ENCODE assay signal across 22 cellular contexts in genomic region chr4:3599951-3600350, GRCh38.
DNase-seq lines count a peak whose midpoint lies in the region; ATAC-seq and TF ChIP-seq lines count a peak whose summit lies in the region.
"Had no signal": no experiment of that assay in that cellular context is flagged by ENCODE, and none has a peak within 500 bp of the region (broad histone marks: within the 10 kb centered on the region; RNA-seq: fewer than 3 reads in every experiment).

No MANE protein-coding gene starts in this region.

- intact Hi-C loops in sigmoid colon (cut with DNase I): no loop called here

- no peak overlapping the region for H2AFZ ChIP-seq in osteoblast (ENCODE audit: low read length)
- H2AFZ ChIP-seq: GM23248 had no signal

- no peaks in the 10 kb centered on the region for H3K9me3 ChIP-seq in endodermal cell (ENCODE audit: control insufficient read depth, low read length)
- H3K9me3 ChIP-seq in osteoblast (ENCODE audit: low read depth, low read length): no peaks in the 10 kb centered on the region
- H3K9me3 ChIP-seq in sigmoid colon: no peaks in the 10 kb centered on the region
- H3K9me3 ChIP-seq: A549, BE2C had no signal

- no peak overlapping the region for H3K4me2 ChIP-seq in osteoblast (ENCODE audit: insufficient read depth, low read length)
- H3K4me2 ChIP-seq: A549; BLaER1 treated with 17β-estradiol and CSF1 and Interleukin-3, amounts not matched to agents 10 nM and 100 nM had no signal

- H3K4me1 ChIP-seq in endodermal cell (ENCODE audit: control insufficient read depth, insufficient read depth, low read length) (no peaks in the 10 kb centered on the region), osteoblast (ENCODE audit: insufficient read depth, low read length) (no peaks in the 10 kb centered on the region), sigmoid colon (no peaks in the 10 kb centered on the region)
- H3K4me1 ChIP-seq: A549; BE2C; BLaER1 treated with 17β-estradiol and CSF1 and Interleukin-3, amounts not matched to agents 10 nM and 100 nM had no signal

- no peak overlapping the region for H3K27ac ChIP-seq in endodermal cell (ENCODE audit: low read depth, low read length)
- H3K27ac ChIP-seq in osteoblast (ENCODE audit: low read depth, low read length): no peak overlapping the region
- H3K27ac ChIP-seq in sigmoid colon: no peak overlapping the region
- H3K27ac ChIP-seq: A549; BLaER1 treated with 17β-estradiol and CSF1 and Interleukin-3, amounts not matched to agents 10 nM and 100 nM; GM23248 had no signal

- TF ChIP-seq EP300 in sigmoid colon (IDR thresholded peaks at IDR 0.05): no peak

- no peak for ATAC-seq in HG03039 (IDR thresholded peaks at IDR 0.05; ENCODE audit: unreplicated experiment)
- ATAC-seq: A549, HCT116 had no signal

- H3K27me3 ChIP-seq in endodermal cell (ENCODE audit: control insufficient read depth, insufficient read depth, low read length, poor library complexity, severe bottlenecking): no peaks in the 10 kb centered on the region
- H3K27me3 ChIP-seq in osteoblast (ENCODE audit: insufficient read depth, low read length): no peaks in the 10 kb centered on the region
- H3K27me3 ChIP-seq in sigmoid colon: peaks cover 0 to 4% (median 3%) of the 10 kb centered on the region in 3 donors
- H3K27me3 ChIP-seq: BE2C; BLaER1 treated with 17β-estradiol and CSF1 and Interleukin-3, amounts not matched to agents 10 nM and 100 nM had no signal

- peaks cover 3% of the 10 kb centered on the region for H3K27me3 Mint-ChIP-seq in endodermal cell (ENCODE audit: insufficient read depth)

- H3K4me3 Mint-ChIP-seq in endodermal cell: no peak overlapping the region
- H3K4me3 Mint-ChIP-seq: CD14-positive monocyte; CD4-positive, alpha-beta T cell; H9 had no signal

- H3K4me3 ChIP-seq in endodermal cell (ENCODE audit: low read length) (no peak overlapping the region), osteoblast (ENCODE audit: insufficient read depth, low read length) (no peak overlapping the region), sigmoid colon (no peak overlapping the region)
- H3K4me3 ChIP-seq: A549; BLaER1 treated with 17β-estradiol and CSF1 and Interleukin-3, amounts not matched to agents 10 nM and 100 nM; GM23248 had no signal

- H3K36me3 ChIP-seq in endodermal cell (ENCODE audit: control insufficient read depth, insufficient read depth, low read length) (no peaks in the 10 kb centered on the region), osteoblast (ENCODE audit: insufficient read depth, low read length) (no peaks in the 10 kb centered on the region), sigmoid colon (no peaks in the 10 kb centered on the region)
- H3K36me3 ChIP-seq: BE2C; BLaER1 treated with 17β-estradiol and CSF1 and Interleukin-3, amounts not matched to agents 10 nM and 100 nM had no signal

- peak; percentile 82 for DNase-seq in ELF-1 (ENCODE audit: low read depth, low spot score)
- DNase-seq in endodermal cell: peak; percentile 48
- DNase-seq in mesenteric fat pad (ENCODE audit: low spot score): peak; percentile 72
- DNase-seq in osteoblast (ENCODE audit: insufficient read length, low spot score, missing footprints): peak; percentile 41
- no peak for DNase-seq in NCI-H526 (lab: John Stamatoyannopoulos, UW)
- DNase-seq in sigmoid colon: no peak
- DNase-seq: 8988T; ACHN; AML-193; BE2C; Calu3; CD4-positive, alpha-beta T cell; COR-L47; DMS53; DMS79 treated with DMSO at 0.1 percent for 48 hours; GM23248; H9 had no signal

- 74 to 79% methylated on average over 6 to 9 of the region's 9 CpGs for WGBS in endodermal cell (ENCODE audit: insufficient coverage in 1 of 2, insufficient read length in 1 of 2), 2 experiments
- 48 to 58% methylated on average over 9 of the region's 9 CpGs for WGBS in sigmoid colon, 2 donors

- H3K36me3 Mint-ChIP-seq in endodermal cell (ENCODE audit: low read depth): no peaks in the 10 kb centered on the region
- H3K36me3 Mint-ChIP-seq: CD14-positive monocyte had no signal

- no peaks in the 10 kb centered on the region for H3K4me1 Mint-ChIP-seq in endodermal cell
- H3K4me1 Mint-ChIP-seq: CD14-positive monocyte, H9 had no signal

- TF ChIP-seq CTCF in endodermal cell (conservative IDR thresholded peaks at IDR 0.05) (no peak), osteoblast (IDR thresholded peaks at IDR 0.05; ENCODE audit: extremely low read depth, low read depth, low read length) (no peak), sigmoid colon (IDR thresholded peaks at IDR 0.05) (no peak)

- H3K9ac ChIP-seq in endodermal cell (ENCODE audit: extremely low read depth, low read length, poor library complexity, severe bottlenecking): no peak overlapping the region
- H3K9ac ChIP-seq: BLaER1 treated with 17β-estradiol and CSF1 and Interleukin-3, amounts not matched to agents 10 nM and 100 nM; GM23248 had no signal

- TF ChIP-seq POLR2A in sigmoid colon (IDR thresholded peaks at IDR 0.05): no peak

- H3K79me2 ChIP-seq in osteoblast (ENCODE audit: insufficient read depth, low read length): no peaks in the 10 kb centered on the region

- peaks cover 7% of the 10 kb centered on the region for H3K9me3 Mint-ChIP-seq in endodermal cell
- H3K9me3 Mint-ChIP-seq: CD4-positive, alpha-beta T cell had no signal

- no peak overlapping the region for H3K27ac Mint-ChIP-seq in endodermal cell
- H3K27ac Mint-ChIP-seq: CD14-positive monocyte; CD4-positive, alpha-beta T cell had no signal

- no peaks in the 10 kb centered on the region for H4K20me1 ChIP-seq in osteoblast (ENCODE audit: insufficient read depth, low read length)
- H4K20me1 ChIP-seq: BLaER1 treated with 17β-estradiol and CSF1 and Interleukin-3, amounts not matched to agents 10 nM and 100 nM had no signal

Comparison
In these comparisons a context has a peak if more than half of its experiments do, and no peak if none do; other contexts are left out.
1. DNase-seq: peak in ELF-1 (single experiment), endodermal cell (single experiment), mesenteric fat pad (single experiment) and osteoblast (single experiment); none in NCI-H526 (0 of 2) and sigmoid colon (single experiment).